In genomic region chr2:2620604-2621003, GRCh38 we compare ENCODE assay signal across 18 cellular contexts.
"Had no signal": no experiment of that assay in that cellular context is flagged by ENCODE, and none has a peak within 500 bp of the region (broad histone marks: within the 10 kb centered on the region; RNA-seq: fewer than 3 reads in every experiment).

No MANE protein-coding gene starts in this region.

- H3K4me3 ChIP-seq: esophagus squamous epithelium, gastrocnemius medialis, heart right ventricle, left lung, lower lobe of right lung, mucosa of descending colon had no signal

- H3K4me1 ChIP-seq: esophagus squamous epithelium, gastrocnemius medialis, heart right ventricle, left lung, lower lobe of right lung had no signal

- DNase-seq: cortex of kidney; effector CD8-positive, alpha-beta T cell; effector memory CD8-positive, alpha-beta T cell; esophagus squamous epithelium; foreskin fibroblast; foreskin melanocyte; gastrocnemius medialis; glutamatergic neuron; head of caudate nucleus; heart right ventricle; hippocampal formation; left cardiac atrium; left lung; left ventricle myocardium superior; lower lobe of right lung; mesenchymal stem cell; mucosa of descending colon; naive B cell had no signal

- H3K9me3 ChIP-seq: esophagus squamous epithelium, gastrocnemius medialis, heart right ventricle, left lung, lower lobe of right lung, mucosa of descending colon had no signal

- H3K36me3 ChIP-seq: esophagus squamous epithelium, gastrocnemius medialis, heart right ventricle, left lung, lower lobe of right lung had no signal

- H3K27me3 ChIP-seq: esophagus squamous epithelium, gastrocnemius medialis had no signal

- ATAC-seq: effector memory CD8-positive, alpha-beta T cell; gastrocnemius medialis; left cardiac atrium; left lung; lower lobe of right lung; mucosa of descending colon had no signal

- H3K27ac ChIP-seq: esophagus squamous epithelium, gastrocnemius medialis, heart right ventricle, left lung, lower lobe of right lung had no signal
